Comparison of ENCODE assay signal across 17 cellular contexts in genomic region chr12:95177201-95177768, GRCh38.
"Had no signal": no experiment of that assay in that cellular context is flagged by ENCODE, and none has a peak within 500 bp of the region (broad histone marks: within the 10 kb centered on the region; RNA-seq: fewer than 3 reads in every experiment).

No MANE protein-coding gene starts in this region.

- H3K9me3 Mint-ChIP-seq: activated B cell treated with CpG ODN at 0.5 μM for 24 hours; activated CD8-positive, alpha-beta T cell treated with anti-CD3 and anti-CD28 coated beads for 36 hours; activated naive CD4-positive, alpha-beta T cell treated with anti-CD3 and anti-CD28 coated beads, Interleukin-2, amount 50 U/mL, for 72 hours; activated T-cell treated with anti-CD3 and anti-CD28 coated beads, Interleukin-2, amount 50 U/mL, for 4 hours; naive B cell had no signal

- H3K27ac ChIP-seq: sigmoid colon, stomach, testis had no signal

- H3K36me3 ChIP-seq: ovary, sigmoid colon, stomach had no signal

- ATAC-seq: activated CD8-positive, alpha-beta T cell treated with anti-CD3 and anti-CD28 coated beads for 36 hours; activated naive CD4-positive, alpha-beta T cell treated with anti-CD3 and anti-CD28 coated beads, Interleukin-2, amount 50 U/mL, for 72 hours; activated T-cell treated with anti-CD3 and anti-CD28 coated beads, Interleukin-2, amount 50 U/mL, for 4 hours; T-helper 17 cell had no signal

- DNase-seq: activated B cell treated with CpG ODN at 0.5 μM for 24 hours; activated CD4-positive, alpha-beta T cell treated with anti-CD3 and anti-CD28 coated beads for 48 hours; activated CD8-positive, alpha-beta T cell treated with anti-CD3 and anti-CD28 coated beads for 36 hours; activated effector memory CD4-positive, alpha-beta T cell treated with anti-CD3 and anti-CD28 coated beads, Interleukin-2, amount 50 U/mL, for 16 hours; activated T-cell treated with anti-CD3 and anti-CD28 coated beads, Interleukin-2, amount 50 U/mL, for 4 hours; cerebellar nuclear complex; effector memory CD4-positive, alpha-beta T cell; islet precursor cell; naive B cell; ovary; sigmoid colon; stimulated activated CD4-positive, alpha-beta T cell treated with anti-CD3 and anti-CD28 coated beads, Interleukin-1b, Interleukin-23, amount 100 ng/mL, for 48 hours; stomach; T-helper 17 cell; testis had no signal

- H3K27me3 ChIP-seq: ovary, sigmoid colon, stomach, testis had no signal

- H3K9me3 ChIP-seq: ovary, sigmoid colon, stomach, testis had no signal

- H3K4me1 Mint-ChIP-seq: activated B cell treated with CpG ODN at 0.5 μM for 24 hours, naive B cell, T-helper 17 cell had no signal

- H3K27ac Mint-ChIP-seq: activated B cell treated with CpG ODN at 0.5 μM for 24 hours; activated CD8-positive, alpha-beta T cell treated with anti-CD3 and anti-CD28 coated beads for 36 hours; activated naive CD4-positive, alpha-beta T cell treated with anti-CD3 and anti-CD28 coated beads, Interleukin-2, amount 50 U/mL, for 72 hours; T-helper 17 cell had no signal

- H3K27me3 Mint-ChIP-seq: activated B cell treated with CpG ODN at 0.5 μM for 24 hours; activated CD8-positive, alpha-beta T cell treated with anti-CD3 and anti-CD28 coated beads for 36 hours; naive B cell; T-helper 17 cell had no signal

- H3K4me3 Mint-ChIP-seq: activated B cell treated with CpG ODN at 0.5 μM for 24 hours; activated CD8-positive, alpha-beta T cell treated with anti-CD3 and anti-CD28 coated beads for 36 hours; activated T-cell treated with anti-CD3 and anti-CD28 coated beads, Interleukin-2, amount 50 U/mL, for 4 hours; naive B cell; T-helper 17 cell had no signal

- H3K36me3 Mint-ChIP-seq: activated naive CD4-positive, alpha-beta T cell treated with anti-CD3 and anti-CD28 coated beads, Interleukin-2, amount 50 U/mL, for 72 hours; naive B cell had no signal

- H3K4me3 ChIP-seq: lung, ovary, sigmoid colon, stomach, testis had no signal
